16 cellular contexts compared by ENCODE assay signal in genomic region chr12:68381476-68381875, GRCh38.
"Had no signal": no experiment of that assay in that cellular context is flagged by ENCODE, and none has a peak within 500 bp of the region (broad histone marks: within the 10 kb centered on the region; RNA-seq: fewer than 3 reads in every experiment).

No MANE protein-coding gene starts in this region.

- DNase-seq: activated CD4-positive, alpha-beta T cell treated with anti-CD3 and anti-CD28 coated beads, Interleukin-2, amount 50 U/mL, for 1 hour; activated naive CD4-positive, alpha-beta T cell treated with anti-CD3 and anti-CD28 coated beads for 36 hours; activated T-cell treated with anti-CD3 and anti-CD28 coated beads for 4 hours; adrenal gland; central memory CD4-positive, alpha-beta T cell; effector memory CD8-positive, alpha-beta T cell; left ventricle myocardium superior; mesenchymal stem cell; retina; stimulated activated CD4-positive, alpha-beta T cell treated with anti-CD3 and anti-CD28 coated beads, Interleukin-4, amount 100 ng/mL, for 4 hours; T1000 had no signal

- ATAC-seq: activated T-helper 17 cell treated with anti-CD3 and anti-CD28 coated beads, Interleukin-2, amount 50 U/mL, for 72 hours; effector memory CD8-positive, alpha-beta T cell; left ventricle myocardium superior had no signal

- H3K27ac ChIP-seq: adrenal gland, coronary artery, epithelial cell of prostate, tibial nerve, vagina had no signal
